ENCODE assay signal across 25 cellular contexts in the genomic region with DNA sequence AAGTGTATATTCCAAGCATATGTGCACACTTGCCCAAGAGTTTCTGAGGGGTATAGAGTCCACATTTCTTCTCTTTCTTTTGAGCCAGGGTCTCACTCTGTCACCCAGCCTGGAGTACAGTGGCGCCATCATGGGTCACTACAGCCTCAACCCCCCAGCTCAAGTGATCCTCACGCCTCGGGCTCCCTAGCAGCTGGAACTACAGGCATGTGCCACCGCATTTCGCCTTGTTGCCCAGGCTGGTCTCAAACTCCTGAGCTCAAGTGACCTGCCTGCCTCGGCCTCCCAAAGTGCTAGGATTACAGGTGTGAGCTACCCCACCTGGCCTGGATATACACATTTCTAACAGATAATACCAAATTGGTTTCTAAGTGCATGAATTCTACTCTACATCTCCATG.
"Had no signal": no experiment of that assay in that cellular context is flagged by ENCODE, and none has a peak within 500 bp of the region (broad histone marks: within the 10 kb centered on the region; RNA-seq: fewer than 3 reads in every experiment).

No MANE protein-coding gene starts in this region.

- H3K9me3 Mint-ChIP-seq: IgD-negative memory B cell had no signal

- ATAC-seq: PC-3, Right ventricle myocardium inferior, SK-N-SH treated with all-trans-retinoic acid at 6 μM for 48 hours had no signal

- H3K9me3 ChIP-seq: Peyer's patch, SJCRH30 had no signal

- H3K27ac Mint-ChIP-seq: IgD-negative memory B cell had no signal

- H3K27me3 ChIP-seq: Peyer's patch, SJCRH30 had no signal

- H3K27ac ChIP-seq: HL-60, Peyer's patch, SJCRH30 had no signal

- H3K4me3 ChIP-seq: Peyer's patch, SJCRH30 had no signal

- DNase-seq: KBM-7, MV-4-11, NCI-H1048, NCI-H1105 treated with DMSO at 0.1 percent for 48 hours, NCI-H1417 treated with DMSO at 0.1 percent for 48 hours, NCI-H146, NCI-H1694 treated with DMSO at 0.1 percent for 48 hours, NCI-H1930, NCI-H2081, NCI-H2107, NCI-H226, NCI-H446, NCI-H510A, NCI-H524 treated with DMSO at 0.1 percent for 48 hours, NCI-H69, NCI-H774, PC-3, SHP77 treated with DMSO at 0.1 percent for 48 hours, SJCRH30 had no signal

- H3K36me3 ChIP-seq: Peyer's patch, SJCRH30 had no signal

- FAIRE-seq: HTR-8/SVneo had no signal

- H3K36me3 Mint-ChIP-seq: IgD-negative memory B cell had no signal
